ENCODE assay signal across 8 cellular contexts in genomic region chr1:100622037-100622436, GRCh38.
DNase-seq lines count a peak whose midpoint lies in the region; TF ChIP-seq lines count a peak whose summit lies in the region.
"Had no signal": no experiment of that assay in that cellular context is flagged by ENCODE, and none has a peak within 500 bp of the region (broad histone marks: within the 10 kb centered on the region; RNA-seq: fewer than 3 reads in every experiment).

No MANE protein-coding gene starts in this region.

- H3K27me3 ChIP-seq in H7 (ENCODE audit: control insufficient read depth, insufficient read depth, low read length) (no peaks in the 10 kb centered on the region), SJSA1 (replicated peaks) (no peaks in the 10 kb centered on the region), WERI-Rb-1 (ENCODE audit: insufficient read depth, low read depth, severe bottlenecking) (no peaks in the 10 kb centered on the region)

- no peak overlapping the region for H3K4me3 ChIP-seq in H7 (ENCODE audit: insufficient read depth, low read depth, low read length)
- no peak overlapping the region for H3K4me3 ChIP-seq in SJSA1
- no peak overlapping the region for H3K4me3 ChIP-seq in retinal pigment epithelial cell (ENCODE audit: low read length)
- no peak overlapping the region for H3K4me3 ChIP-seq in WERI-Rb-1 (ENCODE audit: low read depth, low read length)

- intact Hi-C loops in head of caudate nucleus (cut with DNase I) = no loop called here

- H3K27ac ChIP-seq in SJSA1 (peak overlapping the region; percentile 91), WERI-Rb-1 (no peak overlapping the region)

- peaks cover 43% of the 10 kb centered on the region for H3K4me1 ChIP-seq in SJSA1 (replicated peaks)

- H3K4me3 Mint-ChIP-seq in type B pancreatic cell = no peak overlapping the region
- H3K4me3 Mint-ChIP-seq: activated naive CD4-positive, alpha-beta T cell treated with anti-CD3 and anti-CD28 coated beads, Interleukin-2, amount 50 U/mL, for 24 hours had no signal

- H3K9me3 Mint-ChIP-seq in type B pancreatic cell = no peaks in the 10 kb centered on the region
- H3K9me3 Mint-ChIP-seq: activated naive CD4-positive, alpha-beta T cell treated with anti-CD3 and anti-CD28 coated beads, Interleukin-2, amount 50 U/mL, for 24 hours had no signal

- H3K4me1 Mint-ChIP-seq in type B pancreatic cell (ENCODE audit: unreplicated experiment) = peaks cover 32% of the 10 kb centered on the region
- H3K4me1 Mint-ChIP-seq: activated naive CD4-positive, alpha-beta T cell treated with anti-CD3 and anti-CD28 coated beads, Interleukin-2, amount 50 U/mL, for 24 hours had no signal

- H3K27me3 Mint-ChIP-seq in type B pancreatic cell = peaks cover 5% of the 10 kb centered on the region
- H3K27me3 Mint-ChIP-seq: activated naive CD4-positive, alpha-beta T cell treated with anti-CD3 and anti-CD28 coated beads, Interleukin-2, amount 50 U/mL, for 24 hours had no signal

- DNase-seq in H7 (peak; percentile 8), SJSA1 (ENCODE audit: low read depth in 1 of 2, low spot score in 2 of 2) (peak; percentile 89 to 94), head of caudate nucleus (peak in 28 of 42 donors; percentile 3 to 78 (median 32)), retinal pigment epithelial cell (ENCODE audit: low read depth) (peak; percentile 76), type B pancreatic cell (ENCODE audit: extremely low spot score, unreplicated experiment) (no peak), WERI-Rb-1 (no peak)
- DNase-seq in NK-92 treated with Interleukin-12 subunit alpha and Interleukin-12 subunit beta, amount 100 ng/mL, for 24 hours (lab: John Stamatoyannopoulos, UW) = no peak

- H3K36me3 Mint-ChIP-seq in type B pancreatic cell = no peaks in the 10 kb centered on the region
- H3K36me3 Mint-ChIP-seq: activated naive CD4-positive, alpha-beta T cell treated with anti-CD3 and anti-CD28 coated beads, Interleukin-2, amount 50 U/mL, for 24 hours had no signal

- no peaks in the 10 kb centered on the region for H3K36me3 ChIP-seq in H7 (replicated peaks; ENCODE audit: control insufficient read depth, insufficient read depth, low read length)
- H3K36me3 ChIP-seq in SJSA1 = no peaks in the 10 kb centered on the region
- no peaks in the 10 kb centered on the region for H3K36me3 ChIP-seq in WERI-Rb-1

- no peak for TF ChIP-seq CTCF in retinal pigment epithelial cell (conservative IDR thresholded peaks at IDR 0.05; ENCODE audit: low read depth, low read length)
- no peak for TF ChIP-seq CTCF in type B pancreatic cell (conservative IDR thresholded peaks at IDR 0.05)
- TF ChIP-seq CTCF in WERI-Rb-1 (IDR thresholded peaks at IDR 0.05; ENCODE audit: low read depth, low read length) = no peak

- no peaks in the 10 kb centered on the region for H3K9me3 ChIP-seq in SJSA1 (replicated peaks)
- no peaks in the 10 kb centered on the region for H3K9me3 ChIP-seq in WERI-Rb-1 (ENCODE audit: severe bottlenecking)

- H3K27ac Mint-ChIP-seq in type B pancreatic cell = no peak overlapping the region
- H3K27ac Mint-ChIP-seq: activated naive CD4-positive, alpha-beta T cell treated with anti-CD3 and anti-CD28 coated beads, Interleukin-2, amount 50 U/mL, for 24 hours had no signal

Comparison
In these comparisons a context has a peak if more than half of its experiments do, and no peak if none do; other contexts are left out.
1. DNase-seq: peak in H7 (single experiment), SJSA1 (2 of 2), head of caudate nucleus (28 of 42) and retinal pigment epithelial cell (single experiment); none in NK-92 treated with Interleukin-12 subunit alpha and Interleukin-12 subunit beta, amount 100 ng/mL, for 24 hours (single experiment), type B pancreatic cell (single experiment) and WERI-Rb-1 (single experiment).